In genomic region chr19:38360839-38361631, GRCh38 we compare ENCODE assay signal across 6 cellular contexts. TPM values are rescaled to one million over a fixed set of nuclear protein-coding genes. Genes with fewer than 3 reads are reported as not detected.
DNase-seq lines count a peak whose midpoint lies in the region; ATAC-seq and TF ChIP-seq lines count a peak whose summit lies in the region.

No MANE protein-coding gene starts in this region.

- H3K36me3 ChIP-seq in upper lobe of right lung: no peaks in the 10 kb centered on the region

- H3K9me3 Mint-ChIP-seq in activated naive CD4-positive, alpha-beta T cell treated with anti-CD3 and anti-CD28 coated beads, Interleukin-2, amount 10 ng/mL, durations not matched to agents 7 days and 5 days: no peaks in the 10 kb centered on the region

- DNase-seq in activated naive CD4-positive, alpha-beta T cell treated with anti-CD3 and anti-CD28 coated beads, Interleukin-2, amount 10 ng/mL, durations not matched to agents 7 days and 5 days: no peak
- DNase-seq in activated naive CD4-positive, alpha-beta T cell (lab: John Stamatoyannopoulos, UW): no peak
- DNase-seq in right cardiac atrium (no peak), upper lobe of right lung (no peak)

- H3K27me3 Mint-ChIP-seq in activated naive CD4-positive, alpha-beta T cell treated with anti-CD3 and anti-CD28 coated beads, Interleukin-2, amount 10 ng/mL, durations not matched to agents 7 days and 5 days: peaks cover 83% of the 10 kb centered on the region

- ATAC-seq in right cardiac atrium (peak; percentile 24 to 42), upper lobe of right lung (peak; percentile 3), HG03378 (IDR thresholded peaks at IDR 0.05; ENCODE audit: unreplicated experiment) (no peak), GM18498 (IDR thresholded peaks at IDR 0.05; ENCODE audit: unreplicated experiment) (no peak)

- H3K27ac Mint-ChIP-seq in activated naive CD4-positive, alpha-beta T cell treated with anti-CD3 and anti-CD28 coated beads, Interleukin-2, amount 10 ng/mL, durations not matched to agents 7 days and 5 days: no peak overlapping the region

- no peak for TF ChIP-seq CTCF in upper lobe of right lung (IDR thresholded peaks at IDR 0.05)

- WGBS in right cardiac atrium: 17% methylated on average over 23 of the region's 23 CpGs

- H3K4me3 ChIP-seq in right cardiac atrium (ENCODE audit: low read length) (peak overlapping the region; percentile 51), upper lobe of right lung (peak overlapping the region; percentile 67)

- H3K27ac ChIP-seq in right cardiac atrium (ENCODE audit: low read length): no peak overlapping the region
- H3K27ac ChIP-seq in upper lobe of right lung: no peak overlapping the region

- H3K9me3 ChIP-seq in right cardiac atrium (ENCODE audit: control insufficient read depth, low read length) (no peaks in the 10 kb centered on the region), upper lobe of right lung (no peaks in the 10 kb centered on the region)

- H3K4me1 ChIP-seq in right cardiac atrium (ENCODE audit: control insufficient read depth, insufficient read depth, low read length) (no peaks in the 10 kb centered on the region), upper lobe of right lung (peaks cover 11% of the 10 kb centered on the region)

- no peaks in the 10 kb centered on the region for H3K36me3 Mint-ChIP-seq in activated naive CD4-positive, alpha-beta T cell treated with anti-CD3 and anti-CD28 coated beads, Interleukin-2, amount 10 ng/mL, durations not matched to agents 7 days and 5 days

- peaks cover 25% of the 10 kb centered on the region for H3K4me1 Mint-ChIP-seq in activated naive CD4-positive, alpha-beta T cell treated with anti-CD3 and anti-CD28 coated beads, Interleukin-2, amount 10 ng/mL, durations not matched to agents 7 days and 5 days

- CTCF ChIA-PET in activated naive CD4-positive, alpha-beta T cell treated with anti-CD3 and anti-CD28 coated beads, Interleukin-2, amount 10 ng/mL, durations not matched to agents 7 days and 5 days (lab: Charles Lee): interaction anchor here (0.7 to 1.5 kb wide), 3 partner anchors 10 to 42 kb away, joined by 3 read pairs; partner anchors contain the start of genes FAM98C and PSMD8

- intact Hi-C loops in right cardiac atrium (cut with DNase I) (no loop called here), upper lobe of right lung (cut with DNase I) (no loop called here)

- no peaks in the 10 kb centered on the region for H3K27me3 ChIP-seq in right cardiac atrium (ENCODE audit: control insufficient read depth, insufficient read depth)
- peaks cover 19% of the 10 kb centered on the region for H3K27me3 ChIP-seq in upper lobe of right lung

- peak overlapping the region; percentile 82 for H3K4me3 Mint-ChIP-seq in activated naive CD4-positive, alpha-beta T cell treated with anti-CD3 and anti-CD28 coated beads, Interleukin-2, amount 10 ng/mL, durations not matched to agents 7 days and 5 days

RNA-seq across cellular contexts. Expression of gene PSMD8, which starts 13.3 kb away (rescaled TPM):
- 100 to 1,000 TPM; 223 to 311 (median 259) TPM for total RNA-seq in right cardiac atrium
- polyA plus RNA-seq in right cardiac atrium: 255 TPM
- total RNA-seq in upper lobe of right lung: 123 TPM

RNA-seq across cellular contexts. Expression of gene CATSPERG, which starts 25.4 kb away (rescaled TPM):
- total RNA-seq in right cardiac atrium (1 to 10 TPM; 1.2 to 2.0 (median 1.6) TPM), upper lobe of right lung (10.6 TPM)
- 1.4 TPM for polyA plus RNA-seq in right cardiac atrium

RNA-seq across cellular contexts. Expression of gene GGN, which starts 26.8 kb away (rescaled TPM):
- 1 to 10 TPM in 1 of 4 donors, under 1 TPM in 3; 0.09 to 1.3 (median 0.63) TPM for total RNA-seq in right cardiac atrium
- 0.11 TPM for polyA plus RNA-seq in right cardiac atrium
- not detected for total RNA-seq in upper lobe of right lung

RNA-seq across cellular contexts. Expression of gene SPRED3, which starts 27.5 kb away (rescaled TPM):
- 1 to 10 TPM in 1 of 4 donors, under 1 TPM in 3; 0.26 to 2.3 (median 0.63) TPM for total RNA-seq in right cardiac atrium
- polyA plus RNA-seq in right cardiac atrium: 0.27 TPM
- total RNA-seq in upper lobe of right lung: 1.6 TPM

RNA-seq across cellular contexts. Expression of gene KCNK6, which starts 41.4 kb away (rescaled TPM):
- total RNA-seq in right cardiac atrium (1 to 10 TPM; 2.2 to 3.0 (median 2.8) TPM), upper lobe of right lung (13.1 TPM)
- 2.4 TPM for polyA plus RNA-seq in right cardiac atrium

Comparison
In these comparisons a context has a peak if more than half of its experiments do, and no peak if none do; other contexts are left out.
1. ATAC-seq: peak in right cardiac atrium (2 of 2) and upper lobe of right lung (single experiment); none in HG03378 (single experiment) and GM18498 (single experiment).